8 cellular contexts compared by ENCODE assay signal in genomic region chr15:41332788-41333527, GRCh38. TPM values are rescaled to one million over a fixed set of nuclear protein-coding genes. Genes with fewer than 3 reads are reported as not detected.
DNase-seq lines count a peak whose midpoint lies in the region; ATAC-seq and TF ChIP-seq lines count a peak whose summit lies in the region.

NUSAP1 (plus strand) TSS chr15:41332881; CDS start chr15:41332958, 77 bp downstream.

- no peaks in the 10 kb centered on the region for H4K20me1 ChIP-seq in mammary epithelial cell (ENCODE audit: insufficient read depth, low read length)

- ATAC-seq in HG02763 (IDR thresholded peaks at IDR 0.05; ENCODE audit: unreplicated experiment), result peak; percentile 18
- peak; percentile 38 for ATAC-seq in left lung

- H3K4me1 ChIP-seq in mammary epithelial cell (ENCODE audit: insufficient read depth, low read length) (peaks cover 19% of the 10 kb centered on the region), left lung (peaks cover 0 to 23% of the 10 kb centered on the region in 2 donors)

- peaks cover 55% of the 10 kb centered on the region for H3K79me2 ChIP-seq in mammary epithelial cell (ENCODE audit: insufficient read depth, low read length)

- CTCF ChIA-PET in mammary epithelial cell (lab: Charles Lee; ENCODE audit: low non-redundant PET), result interaction anchor here (0.6 to 0.8 kb wide), 4 partner anchors 10 to 748 kb away, joined by 3 to 6 read pairs (median 4); no protein-coding TSS in a partner anchor

- H3K27me3 ChIP-seq in mammary epithelial cell (ENCODE audit: insufficient read depth, low read length) (no peaks in the 10 kb centered on the region), left lung (no peaks in the 10 kb centered on the region)

- WGBS in mammary epithelial cell (ENCODE audit: low coverage, missing lambda C conversion rate), result under 1% methylated on average over 36 of the region's 39 CpGs

- H3K27ac ChIP-seq in mammary epithelial cell (ENCODE audit: insufficient read depth, low read depth, low read length) (peak within 1 kb of the TSS; percentile 85), left lung (peak within 1 kb of the TSS; percentile 74 to 77), temporal lobe (ENCODE audit: low read depth, low read length) (no peak within 1 kb of the TSS)

- no peaks in the 10 kb centered on the region for H3K9me3 ChIP-seq in mammary epithelial cell (replicated peaks; ENCODE audit: insufficient read depth, low read length)
- no peaks in the 10 kb centered on the region for H3K9me3 ChIP-seq in left lung

- H3K4me3 ChIP-seq in mammary epithelial cell (replicated peaks in 1 of 3; ENCODE audit: insufficient read depth in 1 of 3, low read depth in 2 of 3, low read length in 3 of 3) (peak within 1 kb of the TSS; percentile 59 to 100 (median 74)), left lung (peak within 1 kb of the TSS; percentile 80 to 84)

- BruUV-seq in mammary epithelial cell (replicated peaks; lab: Mats Ljungman, UMichigan), result TSS peak; percentile 85

- DNase-seq in stimulated activated CD4-positive, alpha-beta T cell treated with anti-CD3 and anti-CD28 coated beads, Interleukin-2, amount 100 ng/mL, for 4 hours (ENCODE audit: low read depth), result peak; percentile 1
- no peak for DNase-seq in stimulated activated CD4-positive, alpha-beta T cell treated with anti-CD3 and anti-CD28 coated beads, Interleukin-4, amount 100 ng/mL, for 1 hour
- DNase-seq in NCI-H460 (ENCODE audit: extremely low read depth, low read depth), result no peak
- no peak for DNase-seq in mammary epithelial cell
- peak in 1 of 2 donors; percentile 83 for DNase-seq in left lung
- DNase-seq in activated effector memory CD4-positive, alpha-beta T cell treated with Interleukin-2 at 50 U/mL for 16 hours, result no peak

- peak within 1 kb of the TSS; percentile 87 for H3K4me2 ChIP-seq in mammary epithelial cell (ENCODE audit: insufficient read depth, low read depth, low read length)

- intact Hi-C loops in mammary epithelial cell (cut with micrococcal nuclease), result loop anchor here (1.0 to 10.0 kb wide), 6 partner anchors 49 to 429 kb away; partner anchors contain the start of genes CHAC1, CHP1 and INO80
- intact Hi-C loops in left lung (cut with DNase I), result no loop called here

- dilution Hi-C loops in mammary epithelial cell (cut with HindIII; ENCODE audit: low sequenced_read_pairs), result no loop called here

- in situ Hi-C loops in mammary epithelial cell (cut with MboI; ENCODE audit: low sequenced_read_pairs in 2 of 2), result no loop called here

- peak within 1 kb of the TSS; percentile 95 for H3K9ac ChIP-seq in mammary epithelial cell (ENCODE audit: insufficient read depth, low read length)

- peak within 1 kb of the TSS; percentile 96 for H2AFZ ChIP-seq in mammary epithelial cell (ENCODE audit: low read depth, low read length)

- H3K36me3 ChIP-seq in mammary epithelial cell (ENCODE audit: insufficient read depth, low read length), result no peaks in the 10 kb centered on the region
- no peaks in the 10 kb centered on the region for H3K36me3 ChIP-seq in left lung

- TF ChIP-seq CTCF in mammary epithelial cell (conservative IDR thresholded peaks at IDR 0.05 in 1 of 2, IDR thresholded peaks at IDR 0.05 in 1 of 2; ENCODE audit: extremely low read depth in 1 of 2, insufficient read depth in 1 of 2, low read depth in 1 of 2, low read length in 2 of 2) (no peak), left lung (IDR thresholded peaks at IDR 0.05) (no peak)

RNA-seq across cellular contexts. Expression of gene NUSAP1, which starts in this region (rescaled TPM):
- 108 and 115 TPM in 2 replicates for total RNA-seq in NCI-H460 (2014; rRNA removed; shearing (Covaris generic))
- 239 and 279 TPM in 2 replicates for polyA plus RNA-seq in NCI-H460 (2014; cell fraction: nucleus; rRNA removed)
- total RNA-seq in mammary epithelial cell (10 to 100 TPM in 1 of 2 donors, 1 to 10 TPM in 1; 3.7 to 67.3 TPM), left lung (10 to 100 TPM; 10.2 to 27.6 TPM), temporal lobe (16.7 TPM)
- 86.3 TPM for polyA plus RNA-seq in mammary epithelial cell
- 192 TPM for polyA minus RNA-seq in mammary epithelial cell
